36 cellular contexts compared by ENCODE assay signal in genomic region chr7:147428075-147428474, GRCh38.
DNase-seq lines count a peak whose midpoint lies in the region; ATAC-seq, FAIRE-seq and TF ChIP-seq lines count a peak whose summit lies in the region.
"Had no signal": no experiment of that assay in that cellular context is flagged by ENCODE, and none has a peak within 500 bp of the region (broad histone marks: within the 10 kb centered on the region; RNA-seq: fewer than 3 reads in every experiment).

No MANE protein-coding gene starts in this region.

- POLR2A ChIA-PET in Caco-2 (lab: Charles Lee): no interaction called here
- POLR2A ChIA-PET in PC-3 (lab: Charles Lee; ENCODE audit: unreplicated experiment): no interaction called here
- POLR2A ChIA-PET in OCI-LY7 (lab: Charles Lee): no interaction called here

- peak overlapping the region; percentile 12 for H3K27ac ChIP-seq in PC-3 (ENCODE audit: low read length)
- H3K27ac ChIP-seq in astrocyte (ENCODE audit: low read depth, low read length): no peak overlapping the region
- H3K27ac ChIP-seq in endodermal cell (ENCODE audit: low read depth, low read length): no peak overlapping the region
- no peak overlapping the region for H3K27ac ChIP-seq in osteoblast (ENCODE audit: low read depth, low read length)
- no peak overlapping the region for H3K27ac ChIP-seq in OCI-LY7 (ENCODE audit: low read depth, low read length, poor library complexity, severe bottlenecking)
- no peak overlapping the region for H3K27ac ChIP-seq in dorsolateral prefrontal cortex
- H3K27ac ChIP-seq: 22Rv1; A549; BLaER1; BLaER1 treated with 17β-estradiol and CSF1 and Interleukin-3, amounts not matched to agents 10 nM and 100 nM; C4-2B had no signal

- ATAC-seq in PC-3: peak; percentile 96
- ATAC-seq: A549; CD8-positive, alpha-beta T cell had no signal

- peaks cover 37% of the 10 kb centered on the region for H3K4me1 ChIP-seq in Caco-2
- H3K4me1 ChIP-seq in PC-3 (ENCODE audit: insufficient read depth, low read length): peaks cover 18% of the 10 kb centered on the region
- H3K4me1 ChIP-seq in astrocyte (ENCODE audit: insufficient read depth, low read length): no peaks in the 10 kb centered on the region
- peaks cover 5% of the 10 kb centered on the region for H3K4me1 ChIP-seq in endodermal cell (ENCODE audit: control insufficient read depth, insufficient read depth, low read length)
- peaks cover 7% of the 10 kb centered on the region for H3K4me1 ChIP-seq in osteoblast (ENCODE audit: insufficient read depth, low read length)
- no peaks in the 10 kb centered on the region for H3K4me1 ChIP-seq in OCI-LY7 (ENCODE audit: insufficient read depth, low read length, poor library complexity, severe bottlenecking)
- H3K4me1 ChIP-seq: A549; BE2C; BLaER1; BLaER1 treated with 17β-estradiol and CSF1 and Interleukin-3, amounts not matched to agents 10 nM and 100 nM had no signal

- WGBS in endodermal cell (ENCODE audit: insufficient coverage in 1 of 2, insufficient read length in 1 of 2), 2 experiments: 94 to 100% methylated on average over 1 of the region's 1 CpG

- CTCF ChIA-PET in Caco-2 (lab: Charles Lee) (no interaction called here), PC-3 (lab: Charles Lee) (no interaction called here), OCI-LY7 (lab: Charles Lee; ENCODE audit: unreplicated experiment) (no interaction called here)

- H3K79me2 ChIP-seq in PC-3 (ENCODE audit: low read length) (no peaks in the 10 kb centered on the region), astrocyte (ENCODE audit: insufficient read depth, low read length) (no peaks in the 10 kb centered on the region), osteoblast (ENCODE audit: insufficient read depth, low read length) (no peaks in the 10 kb centered on the region), OCI-LY7 (ENCODE audit: insufficient read depth, low read depth, low read length) (no peaks in the 10 kb centered on the region)

- H3K36me3 ChIP-seq in Caco-2 (ENCODE audit: control insufficient read depth, insufficient read depth, low read length) (no peaks in the 10 kb centered on the region), PC-3 (ENCODE audit: low read depth, low read length) (no peaks in the 10 kb centered on the region), astrocyte (ENCODE audit: insufficient read depth, low read length) (no peaks in the 10 kb centered on the region), endodermal cell (ENCODE audit: control insufficient read depth, insufficient read depth, low read length) (no peaks in the 10 kb centered on the region), osteoblast (ENCODE audit: insufficient read depth, low read length) (no peaks in the 10 kb centered on the region), OCI-LY7 (ENCODE audit: insufficient read depth, low read length) (no peaks in the 10 kb centered on the region)
- H3K36me3 ChIP-seq: BE2C; BLaER1; BLaER1 treated with 17β-estradiol and CSF1 and Interleukin-3, amounts not matched to agents 10 nM and 100 nM had no signal

- TF ChIP-seq CTCF in Caco-2 (IDR thresholded peaks at IDR 0.05; ENCODE audit: insufficient read depth in 1 of 2, low read depth in 1 of 2, low read length in 1 of 2, severe bottlenecking in 1 of 2, unreplicated experiment in 1 of 2): no peak
- TF ChIP-seq CTCF in PC-3 (conservative IDR thresholded peaks at IDR 0.05; ENCODE audit: low read depth, low read length): no peak
- TF ChIP-seq CTCF in astrocyte (IDR thresholded peaks at IDR 0.05; ENCODE audit: insufficient read depth, low read depth, low read length): no peak
- no peak for TF ChIP-seq CTCF in endodermal cell (conservative IDR thresholded peaks at IDR 0.05)
- TF ChIP-seq CTCF in osteoblast (IDR thresholded peaks at IDR 0.05; ENCODE audit: extremely low read depth, low read depth, low read length): no peak
- TF ChIP-seq CTCF in OCI-LY7 (conservative IDR thresholded peaks at IDR 0.05; ENCODE audit: low read length): no peak
- TF ChIP-seq CTCF in dorsolateral prefrontal cortex (IDR thresholded peaks at IDR 0.05 in 54 of 56, conservative IDR thresholded peaks at IDR 0.05 in 2 of 56; ENCODE audit: low read depth in 1 of 56, partially characterized antibody in 56 of 56): no peak

- peaks cover 26% of the 10 kb centered on the region for H3K4me1 Mint-ChIP-seq in Caco-2 (ENCODE audit: low read depth, unreplicated experiment)
- no peaks in the 10 kb centered on the region for H3K4me1 Mint-ChIP-seq in astrocyte (ENCODE audit: low read depth, unreplicated experiment)
- peaks cover 21% of the 10 kb centered on the region for H3K4me1 Mint-ChIP-seq in endodermal cell
- H3K4me1 Mint-ChIP-seq: B cell; CD14-positive monocyte; CD4-positive, alpha-beta memory T cell; CD4-positive, CD25-positive, alpha-beta regulatory T cell; CD8-positive, alpha-beta memory T cell had no signal

- intact Hi-C loops in Caco-2 (cut with micrococcal nuclease; ENCODE audit: unreplicated experiment): no loop called here
- intact Hi-C loops in PC-3 (cut with micrococcal nuclease): loop anchor here (5.0 kb wide), 2 partner anchors 84 to 149 kb away; no protein-coding TSS in a partner anchor
- intact Hi-C loops in OCI-LY7 (cut with micrococcal nuclease; ENCODE audit: unreplicated experiment): no loop called here
- intact Hi-C loops in dorsolateral prefrontal cortex (cut with DNase I): no loop called here

- no peaks in the 10 kb centered on the region for H4K20me1 ChIP-seq in PC-3 (ENCODE audit: low read length)
- H4K20me1 ChIP-seq in astrocyte (ENCODE audit: insufficient read depth, low read length): no peaks in the 10 kb centered on the region
- no peaks in the 10 kb centered on the region for H4K20me1 ChIP-seq in osteoblast (ENCODE audit: insufficient read depth, low read length)
- no peaks in the 10 kb centered on the region for H4K20me1 ChIP-seq in OCI-LY7 (ENCODE audit: insufficient read depth, low read length)
- H4K20me1 ChIP-seq: BLaER1; BLaER1 treated with 17β-estradiol and CSF1 and Interleukin-3, amounts not matched to agents 10 nM and 100 nM had no signal

- H3K27ac Mint-ChIP-seq in Caco-2 (ENCODE audit: unreplicated experiment): peak overlapping the region; percentile 79
- no peak overlapping the region for H3K27ac Mint-ChIP-seq in astrocyte (ENCODE audit: unreplicated experiment)
- H3K27ac Mint-ChIP-seq in endodermal cell: no peak overlapping the region
- H3K27ac Mint-ChIP-seq: B cell; CD14-positive monocyte; CD4-positive, alpha-beta memory T cell; CD4-positive, alpha-beta T cell; CD4-positive, CD25-positive, alpha-beta regulatory T cell; CD8-positive, alpha-beta memory T cell; CD8-positive, alpha-beta T cell had no signal

- DNase-seq in Caco-2 (no peak), PC-3 (peak; percentile 78), astrocyte (ENCODE audit: low read depth) (no peak), endodermal cell (no peak), osteoblast (ENCODE audit: insufficient read length, low spot score, missing footprints) (no peak), OCI-LY7 (ENCODE audit: low spot score) (no peak), NCI-H774 (lab: John Stamatoyannopoulos, UW) (no peak), dorsolateral prefrontal cortex (no peak)
- DNase-seq: 8988T; ACHN; AML-193; BE2C; C1 segment of cervical spinal cord; Calu3; CD4-positive, alpha-beta memory T cell; CD4-positive, alpha-beta T cell; CD4-positive, CD25-positive, alpha-beta regulatory T cell; CD8-positive, alpha-beta memory T cell; CD8-positive, alpha-beta T cell; COR-L47; DMS 273 treated with DMSO at 0.1 percent for 48 hours; DMS153; DMS53; DMS79; DMS79 treated with DMSO at 0.1 percent for 48 hours; DND-41; EL had no signal

- peaks cover 44% of the 10 kb centered on the region for H3K9me3 Mint-ChIP-seq in Caco-2 (ENCODE audit: unreplicated experiment)
- H3K9me3 Mint-ChIP-seq in astrocyte (ENCODE audit: unreplicated experiment): peaks cover 3% of the 10 kb centered on the region
- H3K9me3 Mint-ChIP-seq in endodermal cell: peaks cover 40% of the 10 kb centered on the region

- no peaks in the 10 kb centered on the region for H3F3A ChIP-seq in PC-3 (ENCODE audit: low read length, unreplicated experiment)

- peaks cover 28% of the 10 kb centered on the region for H3K9me3 ChIP-seq in Caco-2
- H3K9me3 ChIP-seq in PC-3 (ENCODE audit: low read length): 0 out of 2 replicates have a peak, but pooled peaks cover 4% of the 10 kb centered on the region
- no peaks in the 10 kb centered on the region for H3K9me3 ChIP-seq in astrocyte (ENCODE audit: insufficient read depth, low read depth, low read length)
- peaks cover 55% of the 10 kb centered on the region for H3K9me3 ChIP-seq in endodermal cell (ENCODE audit: control insufficient read depth, low read length)
- H3K9me3 ChIP-seq in osteoblast (ENCODE audit: low read depth, low read length): no peaks in the 10 kb centered on the region
- H3K9me3 ChIP-seq in OCI-LY7 (ENCODE audit: low read length): no peaks in the 10 kb centered on the region
- H3K9me3 ChIP-seq: BE2C; BLaER1; BLaER1 treated with 17β-estradiol and CSF1 and Interleukin-3, amounts not matched to agents 10 nM and 100 nM had no signal

- H3K4me3 Mint-ChIP-seq in Caco-2 (ENCODE audit: unreplicated experiment) (no peak overlapping the region), astrocyte (ENCODE audit: unreplicated experiment) (no peak overlapping the region), endodermal cell (no peak overlapping the region)
- H3K4me3 Mint-ChIP-seq: B cell; CD14-positive monocyte; CD4-positive, alpha-beta memory T cell; CD4-positive, alpha-beta T cell; CD4-positive, CD25-positive, alpha-beta regulatory T cell; CD8-positive, alpha-beta memory T cell; CD8-positive, alpha-beta T cell had no signal

- H3K27me3 ChIP-seq in Caco-2 (replicated peaks; ENCODE audit: control insufficient read depth, insufficient read depth, low read length): no peaks in the 10 kb centered on the region
- no peaks in the 10 kb centered on the region for H3K27me3 ChIP-seq in PC-3 (ENCODE audit: low read length)
- H3K27me3 ChIP-seq in astrocyte (ENCODE audit: insufficient read depth, low read length): no peaks in the 10 kb centered on the region
- H3K27me3 ChIP-seq in endodermal cell (ENCODE audit: control insufficient read depth, insufficient read depth, low read length, poor library complexity, severe bottlenecking): no peaks in the 10 kb centered on the region
- H3K27me3 ChIP-seq in osteoblast (ENCODE audit: insufficient read depth, low read length): no peaks in the 10 kb centered on the region
- no peaks in the 10 kb centered on the region for H3K27me3 ChIP-seq in dorsolateral prefrontal cortex
- H3K27me3 ChIP-seq: BE2C; BLaER1; BLaER1 treated with 17β-estradiol and CSF1 and Interleukin-3, amounts not matched to agents 10 nM and 100 nM had no signal

- H3K27me3 Mint-ChIP-seq in Caco-2 (ENCODE audit: insufficient read depth, unreplicated experiment): no peaks in the 10 kb centered on the region
- H3K27me3 Mint-ChIP-seq in astrocyte (ENCODE audit: low read depth, unreplicated experiment): no peaks in the 10 kb centered on the region
- H3K27me3 Mint-ChIP-seq in endodermal cell (ENCODE audit: insufficient read depth): peaks cover 5% of the 10 kb centered on the region
- H3K27me3 Mint-ChIP-seq: B cell; CD4-positive, alpha-beta memory T cell; CD4-positive, alpha-beta T cell; CD4-positive, CD25-positive, alpha-beta regulatory T cell; CD8-positive, alpha-beta memory T cell had no signal

- H3K9me2 ChIP-seq in PC-3 (replicated peaks; ENCODE audit: low read length) (no peaks in the 10 kb centered on the region), OCI-LY7 (ENCODE audit: insufficient read depth, low read length) (no peaks in the 10 kb centered on the region)

- peak; percentile 26 for FAIRE-seq in astrocyte (lab: Jason Lieb, UNC)
- FAIRE-seq: A204.1, A549, D721Med had no signal

- H3K36me3 Mint-ChIP-seq in Caco-2 (ENCODE audit: insufficient read depth, unreplicated experiment): peaks cover 9% of the 10 kb centered on the region
- no peaks in the 10 kb centered on the region for H3K36me3 Mint-ChIP-seq in astrocyte (ENCODE audit: low read depth, unreplicated experiment)
- peaks cover 3% of the 10 kb centered on the region for H3K36me3 Mint-ChIP-seq in endodermal cell (ENCODE audit: low read depth)
- H3K36me3 Mint-ChIP-seq: CD14-positive monocyte; CD4-positive, alpha-beta memory T cell; CD4-positive, CD25-positive, alpha-beta regulatory T cell; CD8-positive, alpha-beta memory T cell; CD8-positive, alpha-beta T cell had no signal

- BruUV-seq in Caco-2 (replicated peaks; lab: Mats Ljungman, UMichigan): no TSS peak
- BruUV-seq in PC-3 (replicated peaks; lab: Mats Ljungman, UMichigan): no TSS peak
- BruUV-seq in OCI-LY7 (replicated peaks; lab: Mats Ljungman, UMichigan): no TSS peak

- no peak overlapping the region for H3K9ac ChIP-seq in PC-3 (ENCODE audit: low read length)
- H3K9ac ChIP-seq in astrocyte (ENCODE audit: low read length): no peak overlapping the region
- H3K9ac ChIP-seq in endodermal cell (ENCODE audit: extremely low read depth, low read length, poor library complexity, severe bottlenecking): no peak overlapping the region
- H3K9ac ChIP-seq: BLaER1; BLaER1 treated with 17β-estradiol and CSF1 and Interleukin-3, amounts not matched to agents 10 nM and 100 nM had no signal

- H3K4me2 ChIP-seq in PC-3 (ENCODE audit: low read length) (peak overlapping the region; percentile 57), astrocyte (ENCODE audit: low read length) (no peak overlapping the region), osteoblast (ENCODE audit: insufficient read depth, low read length) (no peak overlapping the region), OCI-LY7 (ENCODE audit: low read length) (no peak overlapping the region)
- H3K4me2 ChIP-seq: A549; BLaER1; BLaER1 treated with 17β-estradiol and CSF1 and Interleukin-3, amounts not matched to agents 10 nM and 100 nM had no signal

- H3K4me3 ChIP-seq in Caco-2 (ENCODE audit: low read depth, low read length): no peak overlapping the region
- no peak overlapping the region for H3K4me3 ChIP-seq in PC-3 (ENCODE audit: low read length)
- no peak overlapping the region for H3K4me3 ChIP-seq in astrocyte (ENCODE audit: insufficient read depth, low read depth, low read length)
- peak overlapping the region; percentile 67 for H3K4me3 ChIP-seq in endodermal cell (ENCODE audit: low read length)
- no peak overlapping the region for H3K4me3 ChIP-seq in osteoblast (ENCODE audit: insufficient read depth, low read length)
- no peak overlapping the region for H3K4me3 ChIP-seq in OCI-LY7 (ENCODE audit: low read depth, low read length, poor library complexity, severe bottlenecking)
- no peak overlapping the region for H3K4me3 ChIP-seq in dorsolateral prefrontal cortex
- H3K4me3 ChIP-seq: A549; BLaER1; BLaER1 treated with 17β-estradiol and CSF1 and Interleukin-3, amounts not matched to agents 10 nM and 100 nM had no signal

- H2AFZ ChIP-seq in PC-3 (ENCODE audit: low read length) (no peak overlapping the region), astrocyte (ENCODE audit: low read depth, low read length) (no peak overlapping the region), osteoblast (ENCODE audit: low read length) (no peak overlapping the region), OCI-LY7 (ENCODE audit: low read length) (no peak overlapping the region)
